ENCODE assay signal across 8 cellular contexts in the genomic region with DNA sequence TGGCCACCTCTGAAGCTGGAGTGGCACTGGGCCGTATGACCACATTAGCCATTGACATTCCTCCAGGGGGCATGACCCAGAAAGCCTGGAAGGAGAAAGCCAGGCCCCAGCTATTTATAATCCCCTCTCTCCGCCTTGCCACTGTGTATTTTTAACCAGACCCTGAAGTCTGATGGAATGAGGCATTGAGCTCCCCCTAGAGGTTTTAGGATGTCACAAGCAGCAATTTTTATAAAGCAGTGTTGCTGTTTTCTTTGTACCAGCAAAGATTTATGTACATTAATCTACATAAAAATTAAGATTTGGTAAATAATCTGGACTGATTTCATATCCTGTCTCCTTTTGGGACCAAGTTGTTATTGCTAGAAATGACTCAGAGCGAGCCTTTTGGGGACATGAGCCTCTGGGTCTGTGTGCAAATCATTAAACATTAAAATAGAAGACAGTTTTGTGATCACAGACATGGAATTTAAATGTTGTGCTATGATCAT.
DNase-seq lines count a peak whose midpoint lies in the region; ATAC-seq and TF ChIP-seq lines count a peak whose summit lies in the region.

No MANE protein-coding gene starts in this region.

- 0 out of 2 replicates have a peak, but pooled peaks cover 4% of the 10 kb centered on the region for H3K36me3 ChIP-seq in DOHH2 (ENCODE audit: control insufficient read depth, low read length)
- no peaks in the 10 kb centered on the region; the same call in 1 of the 2 replicates for H3K36me3 ChIP-seq in H7 (replicated peaks; ENCODE audit: control insufficient read depth, insufficient read depth, low read length)
- peaks cover 31% of the 10 kb centered on the region for H3K36me3 ChIP-seq in RWPE2 (ENCODE audit: low read depth)
- no peaks in the 10 kb centered on the region for H3K36me3 ChIP-seq in muscle layer of colon (ENCODE audit: insufficient read depth, low read length)

- ATAC-seq in RWPE2 (ENCODE audit: low read depth) = peak; percentile 19; the same call in 1 of the 3 replicates

- H3F3A ChIP-seq in DOHH2 (ENCODE audit: control insufficient read depth, insufficient read depth) = no peaks in the 10 kb centered on the region

- no peaks in the 10 kb centered on the region; the same call in 1 of the 2 replicates for H4K20me1 ChIP-seq in DOHH2 (ENCODE audit: control insufficient read depth, insufficient read depth, low read depth, low read length)

- H3K9me3 ChIP-seq in DOHH2 (ENCODE audit: control insufficient read depth, insufficient read depth, low read length) = no peaks in the 10 kb centered on the region
- no peaks in the 10 kb centered on the region for H3K9me3 ChIP-seq in RWPE2 (ENCODE audit: severe bottlenecking)
- H3K9me3 ChIP-seq in muscle layer of colon (ENCODE audit: low read length) = no peaks in the 10 kb centered on the region

- peaks cover 43% of the 10 kb centered on the region for H3K79me2 ChIP-seq in DOHH2 (ENCODE audit: control insufficient read depth, low read length)

- H3K27ac ChIP-seq in DOHH2 (ENCODE audit: low read depth, low read length) (no peak overlapping the region), RWPE2 (ENCODE audit: poor library complexity, severe bottlenecking) (peak overlapping the region; percentile 97), epithelial cell of prostate (peak overlapping the region; percentile 78), muscle layer of colon (ENCODE audit: low read depth, low read length) (peak overlapping the region; percentile 27)

- TF ChIP-seq CTCF in DOHH2 (IDR thresholded peaks at IDR 0.05; ENCODE audit: low read depth, low read length, poor library complexity, severe bottlenecking) (peak; percentile 74), RWPE2 (IDR thresholded peaks at IDR 0.05; ENCODE audit: poor library complexity, severe bottlenecking) (peak; percentile 98)

- H3K27me3 ChIP-seq in DOHH2 (ENCODE audit: control insufficient read depth, low read length) (no peaks in the 10 kb centered on the region), H7 (ENCODE audit: control insufficient read depth, insufficient read depth, low read length) (no peaks in the 10 kb centered on the region), RWPE2 (ENCODE audit: insufficient read depth, poor library complexity, severe bottlenecking) (no peaks in the 10 kb centered on the region), muscle layer of colon (ENCODE audit: control insufficient read depth in 1 of 2, insufficient read depth in 2 of 2, low read length in 2 of 2) (no peaks in the 10 kb centered on the region)

- peak; percentile 76 for DNase-seq in H7
- DNase-seq in MV-4-11 (lab: John Stamatoyannopoulos, UW) = peak; percentile 59
- no peak for DNase-seq in RWPE2 (ENCODE audit: low spot score)
- no peak for DNase-seq in epithelial cell of prostate (ENCODE audit: low read depth, low spot score)
- DNase-seq in putamen (ENCODE audit: low spot score) = no peak
- DNase-seq in activated CD4-positive, alpha-beta T cell treated with anti-CD3 and anti-CD28 coated beads for 1 hour = no peak

- H3K9ac ChIP-seq in muscle layer of colon (ENCODE audit: low read length) = no peak overlapping the region

- H3K4me3 ChIP-seq in DOHH2 (ENCODE audit: low read length) (no peak overlapping the region), H7 (ENCODE audit: insufficient read depth, low read depth, low read length) (no peak overlapping the region), RWPE2 (ENCODE audit: severe bottlenecking) (no peak overlapping the region), muscle layer of colon (ENCODE audit: low read depth in 1 of 2, low read length in 2 of 2) (no peak overlapping the region)

- no peak overlapping the region for H3K4me2 ChIP-seq in DOHH2 (ENCODE audit: low read length)

- no peaks in the 10 kb centered on the region for H3K9me2 ChIP-seq in DOHH2 (replicated peaks; ENCODE audit: control insufficient read depth, low read length)

- H3K4me1 ChIP-seq in DOHH2 (ENCODE audit: control insufficient read depth, low read length) (peaks cover 14% of the 10 kb centered on the region), RWPE2 (ENCODE audit: insufficient read depth, poor library complexity, severe bottlenecking) (peaks cover 57% of the 10 kb centered on the region), muscle layer of colon (ENCODE audit: insufficient read depth, low read length) (peaks cover 54% of the 10 kb centered on the region)

Comparison
In these comparisons a context has a peak if more than half of its experiments do, and no peak if none do; other contexts are left out.
1. DNase-seq: peak in H7 (single experiment) and MV-4-11 (single experiment); none in RWPE2 (single experiment), epithelial cell of prostate (single experiment), putamen (single experiment) and activated CD4-positive, alpha-beta T cell treated with anti-CD3 and anti-CD28 coated beads for 1 hour (single experiment).